ENCODE assay signal across 10 cellular contexts in genomic region chr6:131663578-131664165, GRCh38. TPM values are rescaled to one million over a fixed set of nuclear protein-coding genes. Genes with fewer than 3 reads are reported as not detected.
"Had no signal": no experiment of that assay in that cellular context is flagged by ENCODE, and none has a peak within 500 bp of the region (broad histone marks: within the 10 kb centered on the region; RNA-seq: fewer than 3 reads in every experiment).

No MANE protein-coding gene starts in this region.

- ATAC-seq: GM23338 had no signal

- H3K27ac ChIP-seq: HL-60, KMS-11 had no signal

- H3K4me3 Mint-ChIP-seq: GM23338, H9, HFFc6 had no signal

- H3K27ac Mint-ChIP-seq: GM23338, H9, HFFc6 had no signal

- H3K4me3 ChIP-seq: GM23338 had no signal

- H3K9me3 Mint-ChIP-seq: GM23338, H9, HFFc6 had no signal

- H3K4me1 Mint-ChIP-seq: GM23338, H9 had no signal

- DNase-seq: H9, HCEC 1CT, HFFc6, KBM-7 had no signal

RNA-seq across cellular contexts. Expression of gene ENPP3, which starts 26.6 kb away (rescaled TPM):
- total RNA-seq: GM23338, H1 had no signal
- polyA plus RNA-seq: GM23338 had no signal

RNA-seq across cellular contexts. Expression of gene OR2A4, which starts 37.5 kb away (rescaled TPM):
- total RNA-seq: GM23338, H1, H9, HFFc6, HT1080, IMR-90 had no signal
- polyA plus RNA-seq: GM23338, IMR-90 had no signal

RNA-seq across cellular contexts. Expression of gene CTAGE9, which starts 47.1 kb away (rescaled TPM):
- total RNA-seq: H1, H9, HFFc6, HT1080, IMR-90 had no signal
- polyA plus RNA-seq: H1, IMR-90 had no signal
